19 cellular contexts compared by ENCODE assay signal in genomic region chr11:120025606-120026335, GRCh38.
DNase-seq lines count a peak whose midpoint lies in the region; ATAC-seq and TF ChIP-seq lines count a peak whose summit lies in the region.
"Had no signal": no experiment of that assay in that cellular context is flagged by ENCODE, and none has a peak within 500 bp of the region (broad histone marks: within the 10 kb centered on the region; RNA-seq: fewer than 3 reads in every experiment).

No MANE protein-coding gene starts in this region.

- intact Hi-C loops in right cardiac atrium (cut with DNase I) (no loop called here), colonic mucosa (cut with DNase I) (no loop called here), aorta (cut with DNase I) (no loop called here)

- TF ChIP-seq CTCF in right atrium auricular region (IDR thresholded peaks at IDR 0.05) (no peak), colonic mucosa (IDR thresholded peaks at IDR 0.05) (no peak), osteocyte (IDR thresholded peaks at IDR 0.05) (no peak)

- H3K27me3 ChIP-seq in right atrium auricular region = peaks cover 0 to 4% of the 10 kb centered on the region in 2 donors
- no peaks in the 10 kb centered on the region for H3K27me3 ChIP-seq in right cardiac atrium (ENCODE audit: control insufficient read depth, insufficient read depth)
- H3K27me3 ChIP-seq in colonic mucosa = no peaks in the 10 kb centered on the region
- no peaks in the 10 kb centered on the region for H3K27me3 ChIP-seq in aorta (ENCODE audit: control insufficient read depth in 1 of 2, insufficient read depth in 2 of 2, low read length in 1 of 2)

- H3K4me1 ChIP-seq in right atrium auricular region (no peaks in the 10 kb centered on the region), right cardiac atrium (ENCODE audit: control insufficient read depth, insufficient read depth, low read length) (no peaks in the 10 kb centered on the region), colonic mucosa (no peaks in the 10 kb centered on the region), aorta (ENCODE audit: control insufficient read depth in 1 of 2, insufficient read depth in 2 of 2, low read length in 2 of 2) (no peaks in the 10 kb centered on the region)

- ATAC-seq in right cardiac atrium (no peak), aorta (ENCODE audit: low FRiP score) (no peak)
- no peak for ATAC-seq in activated T-cell treated with anti-CD3 and anti-CD28 coated beads, Interleukin-2, amount 50 U/mL, for 4 hours
- ATAC-seq: SK-N-SH treated with all-trans-retinoic acid at 6 μM for 48 hours had no signal

- H3K9me3 Mint-ChIP-seq in osteocyte (ENCODE audit: unreplicated experiment) = no peaks in the 10 kb centered on the region
- no peaks in the 10 kb centered on the region for H3K9me3 Mint-ChIP-seq in activated T-cell treated with anti-CD3 and anti-CD28 coated beads, Interleukin-2, amount 50 U/mL, for 4 hours

- no peak overlapping the region for H3K4me3 Mint-ChIP-seq in osteocyte (ENCODE audit: unreplicated experiment)
- no peak overlapping the region for H3K4me3 Mint-ChIP-seq in activated T-cell treated with anti-CD3 and anti-CD28 coated beads, Interleukin-2, amount 50 U/mL, for 4 hours
- H3K4me3 Mint-ChIP-seq: CD14-positive monocyte had no signal

- H3K9ac ChIP-seq in colonic mucosa (ENCODE audit: low read depth in 2 of 2, low read length in 2 of 2) = no peak overlapping the region
- H3K9ac ChIP-seq: GM23248 had no signal

- WGBS in right cardiac atrium = 95% methylated on average over 56 of the region's 56 CpGs
- 94 to 95% methylated on average over 47 to 56 of the region's 56 CpGs for WGBS in aorta, 2 donors

- DNase-seq in right atrium auricular region (ENCODE audit: low spot score) (peak; percentile 34), right cardiac atrium (no peak), colonic mucosa (peak; percentile 9), osteocyte (ENCODE audit: extremely low spot score, unreplicated experiment) (peak; percentile 81), aorta (no peak), CD1c-positive myeloid dendritic cell (ENCODE audit: extremely low spot score) (no peak)
- DNase-seq in activated T-cell treated with anti-CD3 and anti-CD28 coated beads, Interleukin-2, amount 50 U/mL, for 4 hours = no peak
- DNase-seq: ACHN; AML-193; COR-L47; GM23248; NCI-H1048; NCI-H1436 treated with DMSO at 0.1 percent for 48 hours; NCI-H345; NCI-H526 treated with DMSO at 0.1 percent for 48 hours; NK-92 treated with Interleukin-12 subunit alpha and Interleukin-12 subunit beta, amount 100 ng/mL, for 24 hours; SHP77 treated with DMSO at 0.1 percent for 48 hours had no signal

- no peak overlapping the region for H3K27ac Mint-ChIP-seq in osteocyte (ENCODE audit: unreplicated experiment)
- H3K27ac Mint-ChIP-seq: CD14-positive monocyte had no signal

- H3K9me3 ChIP-seq in right atrium auricular region (no peaks in the 10 kb centered on the region), right cardiac atrium (ENCODE audit: control insufficient read depth, low read length) (no peaks in the 10 kb centered on the region), colonic mucosa (no peaks in the 10 kb centered on the region), aorta (ENCODE audit: control insufficient read depth, low read length) (no peaks in the 10 kb centered on the region)

- H3K36me3 Mint-ChIP-seq in osteocyte (ENCODE audit: unreplicated experiment) = no peaks in the 10 kb centered on the region
- no peaks in the 10 kb centered on the region for H3K36me3 Mint-ChIP-seq in activated T-cell treated with anti-CD3 and anti-CD28 coated beads, Interleukin-2, amount 50 U/mL, for 4 hours (ENCODE audit: insufficient read depth)
- H3K36me3 Mint-ChIP-seq: CD14-positive monocyte had no signal

- H3K36me3 ChIP-seq in right atrium auricular region (no peaks in the 10 kb centered on the region), colonic mucosa (no peaks in the 10 kb centered on the region), aorta (ENCODE audit: control insufficient read depth in 1 of 2, insufficient read depth in 2 of 2, low read length in 1 of 2) (no peaks in the 10 kb centered on the region)

- H3K27ac ChIP-seq in right atrium auricular region (no peak overlapping the region), right cardiac atrium (ENCODE audit: low read length) (no peak overlapping the region), colonic mucosa (no peak overlapping the region), aorta (ENCODE audit: low read depth in 1 of 2, low read length in 2 of 2) (no peak overlapping the region)
- H3K27ac ChIP-seq: GM23248 had no signal

- H3K27me3 Mint-ChIP-seq in osteocyte (ENCODE audit: unreplicated experiment) = no peaks in the 10 kb centered on the region
- H3K27me3 Mint-ChIP-seq in activated T-cell treated with anti-CD3 and anti-CD28 coated beads, Interleukin-2, amount 50 U/mL, for 4 hours (ENCODE audit: low read depth) = peaks cover 4% of the 10 kb centered on the region

- H3K4me3 ChIP-seq in right atrium auricular region (no peak overlapping the region), right cardiac atrium (ENCODE audit: low read length) (no peak overlapping the region), colonic mucosa (no peak overlapping the region), aorta (ENCODE audit: low read length in 2 of 2) (no peak overlapping the region)
- H3K4me3 ChIP-seq: GM23248 had no signal

- H3K4me1 Mint-ChIP-seq in osteocyte (ENCODE audit: unreplicated experiment) = no peaks in the 10 kb centered on the region
- no peaks in the 10 kb centered on the region for H3K4me1 Mint-ChIP-seq in activated T-cell treated with anti-CD3 and anti-CD28 coated beads, Interleukin-2, amount 50 U/mL, for 4 hours (ENCODE audit: low read depth)
- H3K4me1 Mint-ChIP-seq: CD14-positive monocyte had no signal

Comparison
In these comparisons a context has a peak if more than half of its experiments do, and no peak if none do; other contexts are left out.
1. DNase-seq: peak in right atrium auricular region (single experiment), colonic mucosa (single experiment) and osteocyte (single experiment); none in right cardiac atrium (0 of 3), aorta (0 of 2), CD1c-positive myeloid dendritic cell (single experiment) and activated T-cell treated with anti-CD3 and anti-CD28 coated beads, Interleukin-2, amount 50 U/mL, for 4 hours (single experiment).